9 cellular contexts compared by ENCODE assay signal in genomic region chr17:39196191-39196819, GRCh38. TPM values are rescaled to one million over a fixed set of nuclear protein-coding genes. Genes with fewer than 3 reads are reported as not detected.
DNase-seq lines count a peak whose midpoint lies in the region; FAIRE-seq and TF ChIP-seq lines count a peak whose summit lies in the region.
"Had no signal": no experiment of that assay in that cellular context is flagged by ENCODE, and none has a peak within 500 bp of the region (broad histone marks: within the 10 kb centered on the region; RNA-seq: fewer than 3 reads in every experiment).

No MANE protein-coding gene starts in this region.

- peaks cover 11% of the 10 kb centered on the region for H3K4me1 ChIP-seq in hepatocyte (ENCODE audit: insufficient read depth)
- H3K4me1 ChIP-seq in stomach smooth muscle (ENCODE audit: control insufficient read depth, insufficient read depth, low read length): peaks cover 44% of the 10 kb centered on the region

- no peaks in the 10 kb centered on the region for H3K9me3 Mint-ChIP-seq in activated CD4-positive, alpha-beta memory T cell treated with anti-CD3 and anti-CD28 coated beads for 36 hours

- H3K4me3 ChIP-seq in hepatocyte (peak overlapping the region; percentile 88), stomach smooth muscle (ENCODE audit: low read length in 2 of 2) (peak overlapping the region; percentile 52 to 77)

- no peak for TF ChIP-seq POLR2A in GM12891 (IDR thresholded peaks at IDR 0.05; ENCODE audit: low read depth, low read length)

- H3K27me3 ChIP-seq in hepatocyte (no peaks in the 10 kb centered on the region), stomach smooth muscle (ENCODE audit: control insufficient read depth in 1 of 2, insufficient read depth in 2 of 2, low read length in 2 of 2) (no peaks in the 10 kb centered on the region)

- no peak overlapping the region for H3K27ac ChIP-seq in hepatocyte
- H3K27ac ChIP-seq in stomach smooth muscle (ENCODE audit: low read length): no peak overlapping the region

- POLR2A ChIA-PET in activated CD4-positive, alpha-beta memory T cell treated with anti-CD3 and anti-CD28 coated beads for 36 hours (lab: Charles Lee): no interaction called here

- peak overlapping the region; percentile 13 to 39 for H3K9ac ChIP-seq in stomach smooth muscle (ENCODE audit: low read length in 2 of 2)

- peak overlapping the region; percentile 75 for H3K4me3 Mint-ChIP-seq in activated CD4-positive, alpha-beta memory T cell treated with anti-CD3 and anti-CD28 coated beads for 36 hours

- H3K9me3 ChIP-seq in hepatocyte (ENCODE audit: low read depth): no peaks in the 10 kb centered on the region
- no peaks in the 10 kb centered on the region for H3K9me3 ChIP-seq in stomach smooth muscle (ENCODE audit: control insufficient read depth in 2 of 2, low read length in 2 of 2)

- intact Hi-C loops in activated CD4-positive, alpha-beta memory T cell treated with anti-CD3 and anti-CD28 coated beads for 36 hours (cut with micrococcal nuclease): loop anchor here (5.0 kb wide), 1 partner anchor 44 kb away; the partner anchor contains the start of gene PLXDC1

- peak overlapping the region; percentile 99 for H3K4me2 ChIP-seq in hepatocyte

- 44% methylated on average over 9 of the region's 9 CpGs for WGBS in hepatocyte (ENCODE audit: low lambda C conversion rate, missing lambda C conversion rate)

- H3K36me3 Mint-ChIP-seq in activated CD4-positive, alpha-beta memory T cell treated with anti-CD3 and anti-CD28 coated beads for 36 hours: peaks cover 17% of the 10 kb centered on the region

- H3K27ac Mint-ChIP-seq in activated CD4-positive, alpha-beta memory T cell treated with anti-CD3 and anti-CD28 coated beads for 36 hours: peak overlapping the region; percentile 69

- H2AFZ ChIP-seq in hepatocyte: no peak overlapping the region

- CTCF ChIA-PET in activated CD4-positive, alpha-beta memory T cell treated with anti-CD3 and anti-CD28 coated beads for 36 hours (lab: Charles Lee): interaction anchor here (1.0 to 1.9 kb wide), 6 partner anchors 11 to 48 kb away, joined by 3 to 10 read pairs (median 6); no protein-coding TSS in a partner anchor

- no peaks in the 10 kb centered on the region for H4K20me1 ChIP-seq in hepatocyte (ENCODE audit: insufficient read depth, poor library complexity, severe bottlenecking)

- no peak for FAIRE-seq in GM12891 (lab: Jason Lieb, UNC)
- FAIRE-seq: A204.1 had no signal

- H3K36me3 ChIP-seq in hepatocyte (replicated peaks; ENCODE audit: insufficient read depth, low read depth) (no peaks in the 10 kb centered on the region), stomach smooth muscle (ENCODE audit: control insufficient read depth in 2 of 2, insufficient read depth in 2 of 2, low read length in 2 of 2) (peaks cover 12 to 15% of the 10 kb centered on the region in 2 donors)

- DNase-seq in NCI-H748 (lab: John Stamatoyannopoulos, UW; ENCODE audit: unreplicated experiment): peak; percentile 41
- no peak for DNase-seq in NCI-H748 treated with DMSO at 0.1 percent for 48 hours (lab: John Stamatoyannopoulos, UW)
- no peak for DNase-seq in activated CD4-positive, alpha-beta memory T cell treated with anti-CD3 and anti-CD28 coated beads for 36 hours
- no peak for DNase-seq in hepatocyte (ENCODE audit: low spot score)
- no peak for DNase-seq in GM12891 (ENCODE audit: insufficient read length, low spot score)
- no peak for DNase-seq in HK-2 (ENCODE audit: unreplicated experiment)
- DNase-seq in stimulated activated CD8-positive, alpha-beta memory T cell treated with anti-CD3 and anti-CD28 coated beads, Interleukin-4, amount 100 ng/mL, for 48 hours: no peak

- H3K27me3 Mint-ChIP-seq in activated CD4-positive, alpha-beta memory T cell treated with anti-CD3 and anti-CD28 coated beads for 36 hours: no peaks in the 10 kb centered on the region

- H3K4me1 Mint-ChIP-seq in activated CD4-positive, alpha-beta memory T cell treated with anti-CD3 and anti-CD28 coated beads for 36 hours (ENCODE audit: low read depth): peaks cover 44% of the 10 kb centered on the region

- no peak for TF ChIP-seq CTCF in hepatocyte (IDR thresholded peaks at IDR 0.05; ENCODE audit: poor library complexity)

- H3K79me2 ChIP-seq in hepatocyte: peaks cover 19% of the 10 kb centered on the region

- H3K9me2 ChIP-seq in hepatocyte (replicated peaks; ENCODE audit: insufficient read depth): no peaks in the 10 kb centered on the region

TF ChIP-seq in GM12891, 5 proteins besides CTCF, POLR2A, EP300 and RAD21:
- no peak for TF ChIP-seq POLR2AphosphoS5 (IDR thresholded peaks at IDR 0.05; ENCODE audit: low read depth, low read length)
- TF ChIP-seq PAX5 (IDR thresholded peaks at IDR 0.05; ENCODE audit: insufficient read depth, low read length, severe bottlenecking): no peak
- TF ChIP-seq TAF1 (IDR thresholded peaks at IDR 0.05; ENCODE audit: low read depth, low read length): no peak
- no peak for TF ChIP-seq POU2F2 (IDR thresholded peaks at IDR 0.05; ENCODE audit: low read depth, low read length)
- TF ChIP-seq SPI1 (IDR thresholded peaks at IDR 0.05; ENCODE audit: low read depth, low read length): no peak

RNA-seq across cellular contexts. Expression of gene CACNB1, which starts 1.2 kb away (rescaled TPM):
- 10 to 100 TPM; 13.6 to 14.1 TPM for total RNA-seq in activated CD4-positive, alpha-beta memory T cell treated with anti-CD3 and anti-CD28 coated beads for 36 hours
- total RNA-seq in hepatocyte: 1.9 and 2.2 TPM in 2 replicates
- 4.2 and 6.3 TPM in 2 replicates for polyA plus RNA-seq in hepatocyte
- polyA plus RNA-seq in GM12891 (2012; ENCODE audit: low read depth, missing spikeins): 2.3 TPM

RNA-seq across cellular contexts. Expression of gene RPL19, which starts 3.8 kb away (rescaled TPM):
- total RNA-seq in activated CD4-positive, alpha-beta memory T cell treated with anti-CD3 and anti-CD28 coated beads for 36 hours: 1,000 to 10,000 TPM; 2,624 to 2,689 TPM
- 1,924 and 2,459 TPM in 2 replicates for total RNA-seq in hepatocyte
- polyA plus RNA-seq in hepatocyte: 806 and 874 TPM in 2 replicates
- polyA plus RNA-seq in GM12891 (2012; ENCODE audit: low read depth, missing spikeins): 3,934 TPM

RNA-seq across cellular contexts. Expression of gene STAC2, which starts 29.4 kb away (rescaled TPM):
- not detected for total RNA-seq in activated CD4-positive, alpha-beta memory T cell treated with anti-CD3 and anti-CD28 coated beads for 36 hours
- total RNA-seq in hepatocyte: not detected in 2 replicates
- 0.06 and 0.31 TPM in 2 replicates for polyA plus RNA-seq in hepatocyte
- polyA plus RNA-seq in GM12891 (2012; ENCODE audit: low read depth, missing spikeins): not detected

RNA-seq across cellular contexts. Expression of gene ARL5C, which starts 30.3 kb away (rescaled TPM):
- total RNA-seq in activated CD4-positive, alpha-beta memory T cell treated with anti-CD3 and anti-CD28 coated beads for 36 hours: not detected
- not detected in 2 replicates for total RNA-seq in hepatocyte
- polyA plus RNA-seq in hepatocyte: not detected in 2 replicates
- polyA plus RNA-seq in GM12891 (2012; ENCODE audit: low read depth, missing spikeins): not detected

RNA-seq across cellular contexts. Expression of gene PLXDC1, which starts 44.9 kb away (rescaled TPM):
- total RNA-seq in activated CD4-positive, alpha-beta memory T cell treated with anti-CD3 and anti-CD28 coated beads for 36 hours: 1 to 10 TPM; 1.2 to 2.2 TPM
- 4.1 and 8.6 TPM in 2 replicates for total RNA-seq in hepatocyte
- polyA plus RNA-seq in hepatocyte: 3.9 and 4.1 TPM in 2 replicates
- 0.06 TPM for polyA plus RNA-seq in GM12891 (2012; ENCODE audit: low read depth, missing spikeins)
